ENCODE assay signal across 14 cellular contexts in the genomic region with DNA sequence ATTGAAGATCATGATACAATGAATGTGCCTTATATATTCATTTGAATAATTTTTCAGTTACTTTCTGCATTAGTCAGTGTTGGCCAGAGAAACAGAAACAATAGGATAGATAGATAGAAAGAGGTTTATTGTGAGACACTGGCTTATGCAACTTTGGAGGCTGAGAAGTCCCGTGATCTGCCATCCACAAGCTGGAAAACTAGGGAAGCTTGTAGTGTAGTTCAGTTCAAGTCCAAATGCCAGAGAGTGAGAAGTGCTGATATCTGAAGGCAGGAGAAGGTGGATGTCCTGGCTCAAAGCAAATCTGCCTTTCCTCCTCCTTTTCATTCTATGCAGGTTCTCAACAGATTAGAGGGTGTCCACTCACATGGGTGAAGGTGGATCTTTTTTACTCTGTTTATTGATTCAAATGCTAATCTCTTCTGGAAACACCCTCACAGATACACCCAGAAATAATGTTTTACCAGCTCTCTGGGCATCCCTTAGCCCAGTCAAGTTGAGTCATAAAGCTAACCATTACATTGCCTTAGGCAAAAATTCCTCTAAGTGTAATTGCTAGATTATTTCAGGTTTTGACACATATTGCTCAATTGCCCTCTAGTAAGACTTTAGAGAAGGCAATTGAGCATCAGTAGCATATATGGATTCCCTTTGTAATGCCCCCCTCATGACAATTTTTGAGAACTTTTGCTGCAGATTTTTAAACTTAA.
A peak's percentile ranks its signal among the peaks of the same experiment; 100 is the strongest.
DNase-seq lines count a peak whose midpoint lies in the region; ATAC-seq, FAIRE-seq and TF ChIP-seq lines count a peak whose summit lies in the region.
"Had no signal": no experiment of that assay in that cellular context is flagged by ENCODE, and none has a peak within 500 bp of the region (broad histone marks: within the 10 kb centered on the region; RNA-seq: fewer than 3 reads in every experiment).

No MANE protein-coding gene starts in this region.

- peak; percentile 51 for DNase-seq in Daoy (ENCODE audit: low read depth)
- DNase-seq in Karpas-422, result no peak
- DNase-seq in amniotic stem cell (lab: John Stamatoyannopoulos, UW), result peak; percentile 74
- DNase-seq in keratinocyte (ENCODE audit: low read depth, low spot score), result peak; percentile 23
- DNase-seq in cerebellar cortex (ENCODE audit: low spot score), result no peak
- no peak for DNase-seq in stimulated activated CD4-positive, alpha-beta T cell treated with anti-CD3 and anti-CD28 coated beads, Interleukin-4, amount 100 ng/mL, for 1 hour
- DNase-seq: activated T-cell treated with anti-CD3 and anti-CD28 coated beads, Interleukin-2, amount 50 U/mL, for 1 hour; BE2C; lower lobe of right lung; naive thymus-derived CD8-positive, alpha-beta T cell; NCI-H1092 treated with DMSO at 0.1 percent for 48 hours had no signal

- H3K4me3 ChIP-seq in Karpas-422 (ENCODE audit: low read length) (no peak overlapping the region), keratinocyte (ENCODE audit: control insufficient read depth in 2 of 3, extremely low read depth in 1 of 3, insufficient read depth in 2 of 3, low read depth in 1 of 3, low read length in 3 of 3) (no peak overlapping the region)
- H3K4me3 ChIP-seq: lower lobe of right lung, SJSA1 had no signal

- dilution Hi-C loops in keratinocyte (cut with MboI; ENCODE audit: extremely low pct_ligation_motif_present, low sequenced_read_pairs), result no loop called here

- ATAC-seq in HG03196 (IDR thresholded peaks at IDR 0.05; ENCODE audit: unreplicated experiment) (no peak), HG02588 (IDR thresholded peaks at IDR 0.05; ENCODE audit: unreplicated experiment) (no peak)
- ATAC-seq: lower lobe of right lung; naive thymus-derived CD8-positive, alpha-beta T cell had no signal

- H4K20me1 ChIP-seq in Karpas-422 (ENCODE audit: insufficient read depth, low read depth, low read length) (no peaks in the 10 kb centered on the region), keratinocyte (ENCODE audit: control insufficient read depth, extremely low read depth, insufficient read depth, low read length) (no peaks in the 10 kb centered on the region)

- peak overlapping the region; percentile 93 for H2AFZ ChIP-seq in Karpas-422 (ENCODE audit: low read length)
- H2AFZ ChIP-seq in keratinocyte (ENCODE audit: control insufficient read depth, low read length), result no peak overlapping the region

- no peaks in the 10 kb centered on the region for H3K9me2 ChIP-seq in Karpas-422 (replicated peaks; ENCODE audit: insufficient read depth, low read length)

- TF ChIP-seq CTCF in keratinocyte (optimal IDR thresholded peaks at IDR 0.05 in 1 of 3, IDR thresholded peaks at IDR 0.05 in 1 of 3, conservative IDR thresholded peaks at IDR 0.05 in 1 of 3; ENCODE audit: extremely low read depth in 1 of 3, insufficient read depth in 2 of 3, low read length in 3 of 3), result no peak

- H3K79me2 ChIP-seq in Karpas-422 (ENCODE audit: low read length), result no peaks in the 10 kb centered on the region
- H3K79me2 ChIP-seq in keratinocyte (ENCODE audit: control insufficient read depth, insufficient read depth, low read length), result no peaks in the 10 kb centered on the region

- peak overlapping the region; percentile 95 for H3K27ac ChIP-seq in Karpas-422 (ENCODE audit: low read length)
- H3K27ac ChIP-seq in keratinocyte (ENCODE audit: control insufficient read depth, insufficient read depth, low read length), result peak overlapping the region; percentile 39
- H3K27ac ChIP-seq: lower lobe of right lung, SJSA1 had no signal

- no peaks in the 10 kb centered on the region for H3K36me3 ChIP-seq in Karpas-422 (ENCODE audit: insufficient read depth, low read length)
- H3K36me3 ChIP-seq in keratinocyte (ENCODE audit: control insufficient read depth in 2 of 2, extremely low read depth in 1 of 2, insufficient read depth in 2 of 2, low read length in 2 of 2), result no peaks in the 10 kb centered on the region
- H3K36me3 ChIP-seq: BE2C, lower lobe of right lung, SJSA1 had no signal

- H3K4me1 ChIP-seq in Karpas-422 (ENCODE audit: low read length), result peaks cover 85% of the 10 kb centered on the region
- H3K4me1 ChIP-seq in keratinocyte (ENCODE audit: control insufficient read depth, extremely low read depth, insufficient read depth, low read length), result peaks cover 18% of the 10 kb centered on the region
- H3K4me1 ChIP-seq: lower lobe of right lung had no signal

- H3K9me1 ChIP-seq in keratinocyte (ENCODE audit: control insufficient read depth, extremely low read depth, insufficient read depth, low read length), result no peaks in the 10 kb centered on the region

- H3K4me2 ChIP-seq in Karpas-422 (ENCODE audit: low read depth, low read length, poor library complexity, severe bottlenecking) (peak overlapping the region; percentile 47), keratinocyte (ENCODE audit: control insufficient read depth, extremely low read depth, insufficient read depth, low read depth, low read length) (peak overlapping the region; percentile 25)

- no peaks in the 10 kb centered on the region for H3K27me3 ChIP-seq in Karpas-422 (ENCODE audit: low read length)
- H3K27me3 ChIP-seq in keratinocyte (ENCODE audit: control insufficient read depth, extremely low read depth, insufficient read depth, low read length), result no peaks in the 10 kb centered on the region
- H3K27me3 ChIP-seq: BE2C, SJSA1 had no signal

- H3K9ac ChIP-seq in Karpas-422 (ENCODE audit: low read length) (peak overlapping the region; percentile 62), keratinocyte (ENCODE audit: control insufficient read depth, extremely low read depth, insufficient read depth, low read length) (no peak overlapping the region)

- H3K9me3 ChIP-seq in Karpas-422 (ENCODE audit: low read length) (no peaks in the 10 kb centered on the region), keratinocyte (ENCODE audit: control insufficient read depth, low read depth, low read length) (no peaks in the 10 kb centered on the region)
- H3K9me3 ChIP-seq: BE2C, lower lobe of right lung, SJSA1 had no signal

- peak; percentile 78 for FAIRE-seq in keratinocyte (lab: Jason Lieb, UNC)

Comparison
In these comparisons a context has a peak if more than half of its experiments do, and no peak if none do; other contexts are left out.
1. DNase-seq: peak in Daoy (single experiment), amniotic stem cell (single experiment) and keratinocyte (single experiment); none in Karpas-422 (single experiment), cerebellar cortex (single experiment) and stimulated activated CD4-positive, alpha-beta T cell treated with anti-CD3 and anti-CD28 coated beads, Interleukin-4, amount 100 ng/mL, for 1 hour (single experiment).